7 cellular contexts compared by ENCODE assay signal in the genomic region with DNA sequence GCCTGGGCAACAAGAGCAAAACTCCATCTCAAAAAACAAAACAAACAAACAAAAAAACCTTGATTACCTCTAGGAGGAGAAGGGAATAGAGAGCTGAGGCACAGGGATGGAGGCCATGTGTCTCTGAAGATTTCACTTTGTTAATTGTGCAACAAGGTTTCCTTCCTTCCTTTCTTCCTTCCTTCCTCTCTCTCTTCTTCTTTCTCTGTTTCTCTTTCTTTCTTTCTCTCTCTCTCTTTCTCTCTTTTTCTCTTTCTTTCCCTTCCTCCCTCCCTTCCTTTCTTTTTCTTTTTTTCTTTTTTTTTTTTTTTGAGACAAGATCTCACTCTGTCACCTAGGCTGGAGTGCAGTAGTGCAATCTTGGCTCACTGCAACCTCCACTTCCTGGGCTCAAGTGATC. TPM values are rescaled to one million over a fixed set of nuclear protein-coding genes. Genes with fewer than 3 reads are reported as not detected.
A peak's percentile ranks its signal among the peaks of the same experiment; 100 is the strongest.
DNase-seq lines count a peak whose midpoint lies in the region; ATAC-seq, FAIRE-seq and TF ChIP-seq lines count a peak whose summit lies in the region.
"Not testable (repeated sequence)": the region's sequence is repeated elsewhere in the genome, so short reads cannot be mapped to it uniquely, and the experiment has no call there.

No MANE protein-coding gene starts in this region.

- intact Hi-C loops in K562 (cut with micrococcal nuclease): loop anchor here (10.0 kb wide), 3 partner anchors 150 to 840 kb away; a partner anchor contains a TSS

- H3K9me2 ChIP-seq in MM.1S (replicated peaks; ENCODE audit: insufficient read depth, low read length): not testable (repeated sequence)

- not testable (repeated sequence) for BruUV-seq in K562 (replicated peaks; lab: Mats Ljungman, UMichigan)

- H3K27me3 Mint-ChIP-seq in activated T-cell treated with anti-CD3 and anti-CD28 coated beads, Interleukin-2, amount 50 U/mL, for 24 hours; memory B cell; osteocyte (ENCODE audit: unreplicated experiment): not testable (repeated sequence)

- not testable (repeated sequence) for H4K20me1 ChIP-seq in BLaER1 treated with 17β-estradiol and CSF1 and Interleukin-3, amounts not matched to agents 10 nM and 100 nM; MM.1S (ENCODE audit: insufficient read depth, low read length); K562 (replicated peaks; ENCODE audit: control insufficient read depth, insufficient read depth, low read length)

- not testable (repeated sequence) for H3F3A ChIP-seq in MM.1S (ENCODE audit: insufficient read depth, low read length)

- not testable (repeated sequence) for H3K4me3 ChIP-seq in BLaER1 treated with 17β-estradiol and CSF1 and Interleukin-3, amounts not matched to agents 10 nM and 100 nM; MM.1S (ENCODE audit: low read length); K562

- not testable (repeated sequence) for H3K36me3 Mint-ChIP-seq in activated T-cell treated with anti-CD3 and anti-CD28 coated beads, Interleukin-2, amount 50 U/mL, for 24 hours (ENCODE audit: low read depth); memory B cell; osteocyte (ENCODE audit: unreplicated experiment)

- peak overlapping the region; percentile 12 to 71 (median 45); a peak in 20 of 22 replicates for H3K4me2 ChIP-seq in BLaER1 treated with 17β-estradiol and CSF1 and Interleukin-3, amounts not matched to agents 10 nM and 100 nM
- H3K4me2 ChIP-seq in MM.1S (ENCODE audit: low read depth, low read length): peak overlapping the region; percentile 55; the same call in 1 of the 2 replicates
- not testable (repeated sequence) for H3K4me2 ChIP-seq in K562 (ENCODE audit: insufficient read depth, low read length)

- H3K4me1 Mint-ChIP-seq in activated T-cell treated with anti-CD3 and anti-CD28 coated beads, Interleukin-2, amount 50 U/mL, for 24 hours (ENCODE audit: low read depth); memory B cell: not testable (repeated sequence)
- peaks cover 20% of the 10 kb centered on the region for H3K4me1 Mint-ChIP-seq in osteocyte (ENCODE audit: unreplicated experiment)

- not testable (repeated sequence) for H3K79me2 ChIP-seq in MM.1S (ENCODE audit: low read length); K562 (ENCODE audit: control insufficient read depth, insufficient read depth, low read length)

- H3K9me1 ChIP-seq in K562 (ENCODE audit: control insufficient read depth, insufficient read depth, low read length): not testable (repeated sequence)

- not testable (repeated sequence) for H3K36me3 ChIP-seq in BLaER1 treated with 17β-estradiol and CSF1 and Interleukin-3, amounts not matched to agents 10 nM and 100 nM; MM.1S (replicated peaks; ENCODE audit: insufficient read depth, low read length); K562 (ENCODE audit: control insufficient read depth, insufficient read depth, low read length)

- not testable (repeated sequence) for DNase-seq in MM.1S; activated T-cell treated with anti-CD3 and anti-CD28 coated beads, Interleukin-2, amount 50 U/mL, for 24 hours; K562 (ENCODE audit: extremely low read depth in 1 of 4, low spot score in 3 of 4); memory B cell (ENCODE audit: low spot score in 2 of 2); osteocyte (ENCODE audit: extremely low spot score, unreplicated experiment)

- TF ChIP-seq CTCF in MM.1S (IDR thresholded peaks at IDR 0.05; ENCODE audit: low read length); K562 (IDR thresholded peaks at IDR 0.05 in 2 of 3, conservative IDR thresholded peaks at IDR 0.05 in 1 of 3; ENCODE audit: insufficient read depth in 2 of 3, low read depth in 1 of 3, low read length in 3 of 3); osteocyte (IDR thresholded peaks at IDR 0.05): not testable (repeated sequence)

- FAIRE-seq in K562 (lab: Jason Lieb, UNC): not testable (repeated sequence)

- H3K9me3 Mint-ChIP-seq in activated T-cell treated with anti-CD3 and anti-CD28 coated beads, Interleukin-2, amount 50 U/mL, for 24 hours; memory B cell; osteocyte (ENCODE audit: unreplicated experiment): not testable (repeated sequence)

- peak overlapping the region; percentile 32 for H3K27ac Mint-ChIP-seq in activated T-cell treated with anti-CD3 and anti-CD28 coated beads, Interleukin-2, amount 50 U/mL, for 24 hours
- H3K27ac Mint-ChIP-seq in memory B cell (peak overlapping the region; percentile 31), osteocyte (ENCODE audit: unreplicated experiment) (peak overlapping the region; percentile 36)

- TF ChIP-seq POLR2A in K562 (conservative IDR thresholded peaks at IDR 0.05): not testable (repeated sequence)

- POLR2A ChIA-PET in K562 (lab: Yijun Ruan, JAX): interaction anchor here (0.8 kb wide), 1 partner anchor 9 kb away, joined by 3 read pairs; no protein-coding TSS in a partner anchor

- peak; percentile 22 for ATAC-seq in GM21390 (IDR thresholded peaks at IDR 0.05; ENCODE audit: unreplicated experiment)
- not testable (repeated sequence) for ATAC-seq in K562; memory B cell (ENCODE audit: low read depth)

- CTCF ChIA-PET in K562 (lab: Yijun Ruan, JAX; ENCODE audit: low intra/inter-chr PET ratio): not testable (repeated sequence)

- H3K27ac ChIP-seq in BLaER1 treated with 17β-estradiol and CSF1 and Interleukin-3, amounts not matched to agents 10 nM and 100 nM: peak overlapping the region in 1 of 11 experiments; percentile 24; a peak in 1 of 22 replicates
- peak overlapping the region; percentile 35; the same call in 1 of the 2 replicates for H3K27ac ChIP-seq in MM.1S (ENCODE audit: low read length)
- not testable (repeated sequence) for H3K27ac ChIP-seq in K562 (ENCODE audit: extremely low read depth, low read depth, low read length)

- not testable (repeated sequence) for H3K4me3 Mint-ChIP-seq in activated T-cell treated with anti-CD3 and anti-CD28 coated beads, Interleukin-2, amount 50 U/mL, for 24 hours; memory B cell; osteocyte (ENCODE audit: unreplicated experiment)

- H3K4me1 ChIP-seq in BLaER1 treated with 17β-estradiol and CSF1 and Interleukin-3, amounts not matched to agents 10 nM and 100 nM: peaks cover 13 to 28% (median 21%) of the 10 kb centered on the region in 10 experiments; a peak in 18 of 20 replicates
- peaks cover 12% of the 10 kb centered on the region for H3K4me1 ChIP-seq in MM.1S (ENCODE audit: low read length)
- H3K4me1 ChIP-seq in K562 (replicated peaks in 1 of 2; ENCODE audit: control insufficient read depth in 2 of 2, insufficient read depth in 2 of 2, low read length in 2 of 2): not testable (repeated sequence)

- not testable (repeated sequence) for H3K27me3 ChIP-seq in BLaER1 treated with 17β-estradiol and CSF1 and Interleukin-3, amounts not matched to agents 10 nM and 100 nM; MM.1S (replicated peaks; ENCODE audit: insufficient read depth, low read length); K562 (ENCODE audit: control insufficient read depth in 2 of 2, insufficient read depth in 2 of 2, low read length in 2 of 2)

- H3K9me3 ChIP-seq in BLaER1 treated with 17β-estradiol and CSF1 and Interleukin-3, amounts not matched to agents 10 nM and 100 nM (replicated peaks in 1 of 11); MM.1S (replicated peaks; ENCODE audit: insufficient read depth, low read length); K562 (replicated peaks; ENCODE audit: control insufficient read depth, insufficient read depth, low read depth, low read length): not testable (repeated sequence)

- TF ChIP-seq RAD21 in K562 (CRISPR knock-in tag; conservative IDR thresholded peaks at IDR 0.05 in 1 of 2, IDR thresholded peaks at IDR 0.05 in 1 of 2): not testable (repeated sequence)

- not testable (repeated sequence) for H3K9ac ChIP-seq in BLaER1 treated with 17β-estradiol and CSF1 and Interleukin-3, amounts not matched to agents 10 nM and 100 nM; MM.1S (ENCODE audit: low read length); K562 (ENCODE audit: insufficient read depth in 1 of 2, low read depth in 2 of 2, low read length in 2 of 2)

- in situ Hi-C loops in K562 (cut with MboI): loop anchor here (10.0 kb wide), 3 partner anchors 230 to 840 kb away; a partner anchor contains a TSS

- H2AFZ ChIP-seq in MM.1S (ENCODE audit: low read length): peak overlapping the region; percentile 39; the same call in 1 of the 2 replicates
- H2AFZ ChIP-seq in K562 (ENCODE audit: low read depth, low read length): not testable (repeated sequence)

- not testable (repeated sequence) for TF ChIP-seq EP300 in K562 (IDR thresholded peaks at IDR 0.05; ENCODE audit: low read length)

RNA-seq across cellular contexts. Expression of a gene that starts 13.5 kb away (rescaled TPM):
- 12.2 and 41.1 TPM in 2 replicates for total RNA-seq in K562 (2011; cell fraction: chromatin; rRNA removed; ENCODE audit: low replicate concordance)
- 15.2 and 20.9 TPM in 2 replicates for total RNA-seq in K562 (2011; cell fraction: nucleolus; rRNA removed)
- total RNA-seq in K562 (2011; cell fraction: nucleoplasm; rRNA removed): 14.7 and 28.6 TPM in 2 replicates
- total RNA-seq in K562 (2014; rRNA removed) (78.6 and 148 TPM in 2 replicates), K562 (2014; rRNA removed; fragmentation: Illumina TruSeq; extraction: Trizol) (44.7 and 55.0 TPM in 2 replicates), K562 (2015; rRNA removed; fragmentation: Illumina TruSeq; extraction: Trizol) (34.2 and 40.5 TPM in 2 replicates), K562 (2021) (35.6 and 36.9 TPM in 2 replicates), osteocyte (46.0 and 47.5 TPM in 2 replicates)
- polyA plus RNA-seq in K562 (2011; rRNA removed) (33.6 and 47.4 TPM in 2 replicates), K562 (2014; fragmentation: Illumina TruSeq; extraction: Trizol) (43.2 and 49.7 TPM in 2 replicates), K562 (2014; fragmentation: Nextera tagmentation; extraction: Ambion mirVana) (10 to 100 TPM; 12.2 to 16.0 TPM), K562 (2014; rRNA removed) (39.7 and 41.8 TPM in 2 replicates)
- 12.4 and 15.0 TPM in 2 replicates for polyA plus RNA-seq in K562 (2011; cell fraction: cytosol; rRNA removed)
- 24.0 and 31.9 TPM in 2 replicates for polyA plus RNA-seq in K562 (2011; cell fraction: nucleus; rRNA removed)
- polyA plus RNA-seq in K562 (2012): 29.8 and 35.5 TPM in 2 replicates
- 20.3 and 22.8 TPM in 2 replicates for polyA minus RNA-seq in K562 (2011; rRNA and poly(A)+ RNA removed)
- polyA minus RNA-seq in K562 (2011; cell fraction: cytosol; rRNA and poly(A)+ RNA removed): 18.7 and 28.2 TPM in 2 replicates
- 30.8 and 33.7 TPM in 2 replicates for polyA minus RNA-seq in K562 (2011; cell fraction: nucleus; rRNA and poly(A)+ RNA removed)

RNA-seq across cellular contexts. Expression of a gene that starts 38.2 kb away (rescaled TPM):
- 60.6 and 89.3 TPM in 2 replicates for total RNA-seq in K562 (2011; cell fraction: chromatin; rRNA removed; ENCODE audit: low replicate concordance)
- total RNA-seq in K562 (2011; cell fraction: nucleolus; rRNA removed): 32.9 and 33.2 TPM in 2 replicates
- 50.7 and 56.7 TPM in 2 replicates for total RNA-seq in K562 (2011; cell fraction: nucleoplasm; rRNA removed)
- total RNA-seq in K562 (2014; rRNA removed) (47.4 and 53.9 TPM in 2 replicates), K562 (2014; rRNA removed; fragmentation: Illumina TruSeq; extraction: Trizol) (35.7 and 37.7 TPM in 2 replicates), K562 (2015; rRNA removed; fragmentation: Illumina TruSeq; extraction: Trizol) (38.2 and 38.6 TPM in 2 replicates), K562 (2021) (46.4 and 47.5 TPM in 2 replicates), osteocyte (13.0 and 13.4 TPM in 2 replicates)
- polyA plus RNA-seq in K562 (2011; rRNA removed) (24.0 and 40.9 TPM in 2 replicates), K562 (2014; fragmentation: Illumina TruSeq; extraction: Trizol) (61.6 and 67.7 TPM in 2 replicates), K562 (2014; fragmentation: Nextera tagmentation; extraction: Ambion mirVana) (10 to 100 TPM; 36.9 to 46.1 TPM), K562 (2014; rRNA removed) (34.3 and 37.4 TPM in 2 replicates)
- 32.2 and 52.1 TPM in 2 replicates for polyA plus RNA-seq in K562 (2011; cell fraction: cytosol; rRNA removed)
- polyA plus RNA-seq in K562 (2011; cell fraction: nucleus; rRNA removed): 45.1 and 54.2 TPM in 2 replicates
- polyA plus RNA-seq in K562 (2012): 32.1 and 45.8 TPM in 2 replicates
- 37.0 and 57.9 TPM in 2 replicates for polyA minus RNA-seq in K562 (2011; rRNA and poly(A)+ RNA removed)
- 28.0 and 32.1 TPM in 2 replicates for polyA minus RNA-seq in K562 (2011; cell fraction: cytosol; rRNA and poly(A)+ RNA removed)
- polyA minus RNA-seq in K562 (2011; cell fraction: nucleus; rRNA and poly(A)+ RNA removed): 52.6 and 116 TPM in 2 replicates
